ENCODE assay signal across 28 cellular contexts in the genomic region with DNA sequence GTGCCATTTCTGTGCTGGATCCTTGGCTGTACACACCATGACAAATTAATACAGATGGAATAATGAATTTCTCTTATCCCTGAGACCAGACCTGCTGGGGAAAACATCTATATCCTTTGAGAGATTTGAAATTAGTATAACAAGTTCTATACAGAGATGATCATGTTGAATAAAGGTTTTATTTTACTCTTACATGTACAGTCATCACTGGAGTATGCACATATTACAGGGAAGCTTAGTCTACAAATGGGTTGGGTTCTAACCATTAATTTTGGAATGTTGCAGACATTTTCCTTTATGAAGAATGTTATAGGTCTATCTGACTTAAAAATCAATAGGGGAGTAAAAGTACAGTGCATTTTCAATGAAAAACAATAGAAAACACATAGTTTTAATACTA. TPM values are rescaled to one million over a fixed set of nuclear protein-coding genes. Genes with fewer than 3 reads are reported as not detected.
DNase-seq lines count a peak whose midpoint lies in the region; ATAC-seq, FAIRE-seq and TF ChIP-seq lines count a peak whose summit lies in the region.
"Had no signal": no experiment of that assay in that cellular context is flagged by ENCODE, and none has a peak within 500 bp of the region (broad histone marks: within the 10 kb centered on the region; RNA-seq: fewer than 3 reads in every experiment).

No MANE protein-coding gene starts in this region.

- TF ChIP-seq POLR2A in H54 (IDR thresholded peaks at IDR 0.05; ENCODE audit: low read depth, low read length), result no peak

- peak; percentile 75 for FAIRE-seq in H54 (lab: Jason Lieb, UNC)
- FAIRE-seq: GM12892, HepG2, keratinocyte, small intestine had no signal

- H3K4me1 ChIP-seq in SK-N-SH (ENCODE audit: control insufficient read depth in 1 of 2, insufficient read depth in 2 of 2, low read depth in 1 of 2, low read length in 1 of 2), result peaks cover 0 to 3% of the 10 kb centered on the region in 2 experiments; a peak in 2 of 4 replicates
- H3K4me1 ChIP-seq in fibroblast of lung (ENCODE audit: control insufficient read depth, extremely low read depth, insufficient read depth, low read length), result peaks cover 2% of the 10 kb centered on the region
- no peaks in the 10 kb centered on the region for H3K4me1 ChIP-seq in CD8-positive, alpha-beta T cell (ENCODE audit: insufficient read depth, low read length)
- H3K4me1 ChIP-seq in left ventricle myocardium inferior, result no peaks in the 10 kb centered on the region
- H3K4me1 ChIP-seq: Peyer's patch, psoas muscle, testis had no signal

- no peaks in the 10 kb centered on the region for H3K36me3 Mint-ChIP-seq in CD8-positive, alpha-beta T cell
- H3K36me3 Mint-ChIP-seq: activated naive CD8-positive, alpha-beta T cell treated with anti-CD3 and anti-CD28 coated beads, Interleukin-2, amount 10 ng/mL, durations not matched to agents 7 days and 5 days; brain; CD8-positive, alpha-beta memory T cell; stimulated activated effector memory CD8-positive, alpha-beta T cell treated with anti-CD3 and anti-CD28 coated beads, Interleukin-12 subunit alpha, Interleukin-12 subunit beta, amount 100 ng/mL, for 72 hours had no signal

- H3K9ac ChIP-seq in SK-N-SH, result no peak overlapping the region
- no peak overlapping the region for H3K9ac ChIP-seq in fibroblast of lung (ENCODE audit: insufficient read depth, low read length)

- H4K20me1 ChIP-seq in SK-N-SH (ENCODE audit: insufficient read depth) (no peaks in the 10 kb centered on the region), fibroblast of lung (ENCODE audit: control insufficient read depth, extremely low read depth, insufficient read depth, low read length) (no peaks in the 10 kb centered on the region)

- POLR2A ChIA-PET in SK-N-SH (lab: Yijun Ruan, JAX), result no interaction called here
- POLR2A ChIA-PET in CD8-positive, alpha-beta T cell (lab: Charles Lee), result no interaction called here

- CTCF ChIA-PET in SK-N-SH (lab: Yijun Ruan, JAX), result interaction anchor here (1.0 kb wide), 1 partner anchor 20 kb away, joined by 4 read pairs; no protein-coding TSS in a partner anchor
- CTCF ChIA-PET in CD8-positive, alpha-beta T cell (lab: Charles Lee), result no interaction called here

- H3K79me2 ChIP-seq in SK-N-SH (ENCODE audit: insufficient read depth) (no peaks in the 10 kb centered on the region), fibroblast of lung (ENCODE audit: control insufficient read depth, insufficient read depth, low read length) (no peaks in the 10 kb centered on the region)

- H3K4me1 Mint-ChIP-seq in CD8-positive, alpha-beta T cell (ENCODE audit: low read depth), result no peaks in the 10 kb centered on the region
- H3K4me1 Mint-ChIP-seq: activated naive CD8-positive, alpha-beta T cell treated with anti-CD3 and anti-CD28 coated beads, Interleukin-2, amount 10 ng/mL, durations not matched to agents 7 days and 5 days; CD8-positive, alpha-beta memory T cell; stimulated activated effector memory CD8-positive, alpha-beta T cell treated with anti-CD3 and anti-CD28 coated beads, Interleukin-12 subunit alpha, Interleukin-12 subunit beta, amount 100 ng/mL, for 72 hours had no signal

- H3K4me3 ChIP-seq in SK-N-SH (ENCODE audit: low read depth in 2 of 2, low read length in 1 of 2) (no peak overlapping the region), fibroblast of lung (replicated peaks in 1 of 4; ENCODE audit: control extremely low read depth in 1 of 4, insufficient read depth in 1 of 4, low read depth in 3 of 4, low read length in 4 of 4) (no peak overlapping the region), retinal pigment epithelial cell (ENCODE audit: low read length) (no peak overlapping the region), left ventricle myocardium inferior (no peak overlapping the region)
- H3K4me3 ChIP-seq in CD8-positive, alpha-beta T cell (ENCODE audit: low read depth, low read length), result no peak overlapping the region
- H3K4me3 ChIP-seq: gastrocnemius medialis, lower lobe of right lung, Peyer's patch, psoas muscle, SK-N-MC, testis, vagina had no signal

- no peaks in the 10 kb centered on the region for H3K9me3 ChIP-seq in SK-N-SH
- no peaks in the 10 kb centered on the region for H3K9me3 ChIP-seq in fibroblast of lung (ENCODE audit: control insufficient read depth, insufficient read depth, low read depth, low read length)
- no peaks in the 10 kb centered on the region for H3K9me3 ChIP-seq in CD8-positive, alpha-beta T cell (ENCODE audit: low read length)
- no peaks in the 10 kb centered on the region for H3K9me3 ChIP-seq in left ventricle myocardium inferior (replicated peaks)
- H3K9me3 ChIP-seq: gastrocnemius medialis, lower lobe of right lung, Peyer's patch, psoas muscle, testis, vagina had no signal

- DNase-seq in H54 (ENCODE audit: insufficient read length, low spot score) (no peak), SK-N-SH (no peak), fibroblast of lung (ENCODE audit: low read depth in 2 of 2) (peak; percentile 28 to 74), retinal pigment epithelial cell (ENCODE audit: low read depth) (peak; percentile 72), left ventricle myocardium inferior (no peak)
- DNase-seq in CD8-positive, alpha-beta T cell, result no peak
- DNase-seq: activated CD4-positive, alpha-beta T cell treated with anti-CD3 and anti-CD28 coated beads, Interleukin-2, amount 50 U/mL, for 48 hours; activated effector memory CD4-positive, alpha-beta T cell treated with Interleukin-2 at 50 U/mL for 16 hours; activated naive CD8-positive, alpha-beta T cell treated with anti-CD3 and anti-CD28 coated beads, Interleukin-2, amount 10 ng/mL, durations not matched to agents 7 days and 5 days; CD8-positive, alpha-beta memory T cell; cortex of kidney; gastrocnemius medialis; lower lobe of right lung; NCI-H1417 treated with DMSO at 0.1 percent for 48 hours; NCI-H510A; Peyer's patch; psoas muscle; small intestine; stimulated activated CD4-positive, alpha-beta T cell treated with anti-CD3 and anti-CD28 coated beads, Interleukin-2, amount 100 ng/mL, for 24 hours; testis had no signal

- H2AFZ ChIP-seq in SK-N-SH (ENCODE audit: low read depth) (0 out of 2 replicates have a peak overlapping the region, but pooled peaks have one; percentile 1), fibroblast of lung (ENCODE audit: low read length) (no peak overlapping the region)

- H3K9me2 ChIP-seq in SK-N-SH, result no peaks in the 10 kb centered on the region

- H3K4me2 ChIP-seq in SK-N-SH (no peak overlapping the region), fibroblast of lung (ENCODE audit: extremely low read depth, insufficient read depth, low read length) (no peak overlapping the region)

- H3K27ac ChIP-seq in SK-N-SH (ENCODE audit: low read depth in 2 of 2, low read length in 1 of 2), result peak overlapping the region; percentile 41 to 53; a peak in 2 of 4 replicates
- H3K27ac ChIP-seq in fibroblast of lung (ENCODE audit: insufficient read depth, low read length), result no peak overlapping the region
- no peak overlapping the region for H3K27ac ChIP-seq in CD8-positive, alpha-beta T cell (ENCODE audit: low read depth, low read length)
- H3K27ac ChIP-seq in left ventricle myocardium inferior (replicated peaks), result no peak overlapping the region
- H3K27ac ChIP-seq: gastrocnemius medialis, lower lobe of right lung, Peyer's patch, psoas muscle, SK-N-MC, testis, vagina had no signal

- H3K27ac Mint-ChIP-seq in CD8-positive, alpha-beta T cell, result no peak overlapping the region
- H3K27ac Mint-ChIP-seq: activated naive CD8-positive, alpha-beta T cell treated with anti-CD3 and anti-CD28 coated beads, Interleukin-2, amount 10 ng/mL, durations not matched to agents 7 days and 5 days; stimulated activated effector memory CD8-positive, alpha-beta T cell treated with anti-CD3 and anti-CD28 coated beads, Interleukin-12 subunit alpha, Interleukin-12 subunit beta, amount 100 ng/mL, for 72 hours had no signal

- H3K36me3 ChIP-seq in SK-N-SH (replicated peaks in 1 of 2; ENCODE audit: control insufficient read depth in 1 of 2, insufficient read depth in 2 of 2, low read length in 1 of 2) (no peaks in the 10 kb centered on the region), fibroblast of lung (ENCODE audit: control insufficient read depth, insufficient read depth, low read length) (no peaks in the 10 kb centered on the region), left ventricle myocardium inferior (no peaks in the 10 kb centered on the region)
- H3K36me3 ChIP-seq in CD8-positive, alpha-beta T cell (ENCODE audit: insufficient read depth, low read length), result no peaks in the 10 kb centered on the region
- H3K36me3 ChIP-seq: gastrocnemius medialis, lower lobe of right lung, Peyer's patch, vagina had no signal

- H3K27me3 ChIP-seq in SK-N-SH (ENCODE audit: insufficient read depth) (no peaks in the 10 kb centered on the region), fibroblast of lung (ENCODE audit: control insufficient read depth, insufficient read depth, low read length) (no peaks in the 10 kb centered on the region), left ventricle myocardium inferior (ENCODE audit: low read depth) (no peaks in the 10 kb centered on the region)
- no peaks in the 10 kb centered on the region for H3K27me3 ChIP-seq in CD8-positive, alpha-beta T cell (ENCODE audit: insufficient read depth, low read length)
- H3K27me3 ChIP-seq: gastrocnemius medialis, Peyer's patch, testis, vagina had no signal

- no peak for TF ChIP-seq EP300 in SK-N-SH (IDR thresholded peaks at IDR 0.05; ENCODE audit: borderline replicate concordance in 1 of 2, low read depth in 1 of 2, low read length in 1 of 2)

- intact Hi-C loops in CD8-positive, alpha-beta T cell (cut with DNase I, micrococcal nuclease), result no loop called here
- intact Hi-C loops in left ventricle myocardium inferior (cut with micrococcal nuclease), result no loop called here

- H3K27me3 Mint-ChIP-seq in CD8-positive, alpha-beta T cell (ENCODE audit: low read depth), result peaks cover 17% of the 10 kb centered on the region
- H3K27me3 Mint-ChIP-seq: brain had no signal

- H3K9me3 Mint-ChIP-seq in CD8-positive, alpha-beta T cell, result no peaks in the 10 kb centered on the region
- H3K9me3 Mint-ChIP-seq: activated naive CD8-positive, alpha-beta T cell treated with anti-CD3 and anti-CD28 coated beads, Interleukin-2, amount 10 ng/mL, durations not matched to agents 7 days and 5 days; brain; CD8-positive, alpha-beta memory T cell; stimulated activated effector memory CD8-positive, alpha-beta T cell treated with anti-CD3 and anti-CD28 coated beads, Interleukin-12 subunit alpha, Interleukin-12 subunit beta, amount 100 ng/mL, for 72 hours had no signal

- no peak for ATAC-seq in GM19395 (IDR thresholded peaks at IDR 0.05; ENCODE audit: unreplicated experiment)
- ATAC-seq in CD8-positive, alpha-beta T cell, result no peak
- ATAC-seq: gastrocnemius medialis; HepG2; lower lobe of right lung; psoas muscle; stimulated activated effector memory CD8-positive, alpha-beta T cell treated with anti-CD3 and anti-CD28 coated beads, Interleukin-12 subunit alpha, Interleukin-12 subunit beta, amount 100 ng/mL, for 72 hours had no signal

- peaks cover 17% of the 10 kb centered on the region for H3F3A ChIP-seq in SK-N-SH (replicated peaks; ENCODE audit: insufficient read depth)

- TF ChIP-seq CTCF in SK-N-SH (IDR thresholded peaks at IDR 0.05) (no peak), fibroblast of lung (conservative IDR thresholded peaks at IDR 0.05 in 1 of 2, IDR thresholded peaks at IDR 0.05 in 1 of 2; ENCODE audit: low read depth in 1 of 2, low read length in 2 of 2) (no peak), retinal pigment epithelial cell (conservative IDR thresholded peaks at IDR 0.05; ENCODE audit: low read depth, low read length) (no peak), left ventricle myocardium inferior (IDR thresholded peaks at IDR 0.05; ENCODE audit: borderline replicate concordance) (no peak)
- TF ChIP-seq CTCF in CD8-positive, alpha-beta T cell (IDR thresholded peaks at IDR 0.05), result no peak

- TF ChIP-seq RAD21 in SK-N-SH (IDR thresholded peaks at IDR 0.05; ENCODE audit: low read length), result no peak

- no peak overlapping the region for H3K4me3 Mint-ChIP-seq in CD8-positive, alpha-beta T cell
- H3K4me3 Mint-ChIP-seq: activated naive CD8-positive, alpha-beta T cell treated with anti-CD3 and anti-CD28 coated beads, Interleukin-2, amount 10 ng/mL, durations not matched to agents 7 days and 5 days; brain; stimulated activated effector memory CD8-positive, alpha-beta T cell treated with anti-CD3 and anti-CD28 coated beads, Interleukin-12 subunit alpha, Interleukin-12 subunit beta, amount 100 ng/mL, for 72 hours had no signal

RNA-seq across cellular contexts. Expression of gene MMADHC, which starts 29.9 kb away (rescaled TPM):
- polyA plus RNA-seq in SK-N-SH (2012; rRNA removed), result 40.4 and 45.1 TPM in 2 replicates
- polyA plus RNA-seq in SK-N-SH (2012; cell fraction: cytosol; rRNA removed), result 61.8 and 81.5 TPM in 2 replicates
- polyA plus RNA-seq in SK-N-SH (2012; cell fraction: nucleus; rRNA removed), result 11.3 and 27.8 TPM in 2 replicates
- total RNA-seq in fibroblast of lung, result 173 and 181 TPM in 2 replicates
- 148 and 156 TPM in 2 replicates for polyA plus RNA-seq in fibroblast of lung
- polyA plus RNA-seq in fibroblast of lung (2012), result 119 and 132 TPM in 2 replicates
- polyA minus RNA-seq in fibroblast of lung (ENCODE audit: low replicate concordance), result 24.9 and 30.7 TPM in 2 replicates
- total RNA-seq in CD8-positive, alpha-beta T cell, result 10 to 100 TPM; 74.1 to 84.7 TPM
- 109 TPM for total RNA-seq in left ventricle myocardium inferior

Comparison
In these comparisons a context has a peak if more than half of its experiments do, and no peak if none do; other contexts are left out.
1. DNase-seq: peak in fibroblast of lung (2 of 2) and retinal pigment epithelial cell (single experiment); none in H54 (single experiment), SK-N-SH (single experiment), CD8-positive, alpha-beta T cell (0 of 7) and left ventricle myocardium inferior (single experiment).
2. H3K27ac ChIP-seq: peak in SK-N-SH (2 of 2); none in fibroblast of lung (single experiment), CD8-positive, alpha-beta T cell (single experiment) and left ventricle myocardium inferior (single experiment).